5 cellular contexts compared by ENCODE assay signal in genomic region chr13:113112475-113112874, GRCh38. TPM values are rescaled to one million over a fixed set of nuclear protein-coding genes. Genes with fewer than 3 reads are reported as not detected.
"Had no signal": no experiment of that assay in that cellular context is flagged by ENCODE, and none has a peak within 500 bp of the region (broad histone marks: within the 10 kb centered on the region; RNA-seq: fewer than 3 reads in every experiment).

No MANE protein-coding gene starts in this region.

RNA-seq across cellular contexts. Expression of gene F7, which starts 6.9 kb away (rescaled TPM):
- total RNA-seq: M059J, PC-3, SJSA1 had no signal
- polyA plus RNA-seq: SK-N-SH had no signal

RNA-seq across cellular contexts. Expression of gene F10, which starts 10.1 kb away (rescaled TPM):
- total RNA-seq: PC-3 had no signal

RNA-seq across cellular contexts. Expression of gene PROZ, which starts 46.0 kb away (rescaled TPM):
- total RNA-seq: M059J, PC-3, Right ventricle myocardium superior, SJSA1 had no signal
- polyA plus RNA-seq: SK-N-SH had no signal
